ENCODE assay signal across 8 cellular contexts in genomic region chr19:1401138-1401888, GRCh38. TPM values are rescaled to one million over a fixed set of nuclear protein-coding genes. Genes with fewer than 3 reads are reported as not detected.
DNase-seq lines count a peak whose midpoint lies in the region; ATAC-seq and TF ChIP-seq lines count a peak whose summit lies in the region.

Gene GAMT (minus strand): TSS chr19:1401542. CDS start chr19:1401476, 66 bp downstream.

- no peaks in the 10 kb centered on the region for H3K36me3 ChIP-seq in esophagus squamous epithelium
- no peaks in the 10 kb centered on the region for H3K36me3 ChIP-seq in thoracic aorta

- H3K9me3 ChIP-seq in esophagus squamous epithelium (no peaks in the 10 kb centered on the region), thoracic aorta (no peaks in the 10 kb centered on the region)

- H3K4me1 Mint-ChIP-seq in activated T-cell treated with anti-CD3 and anti-CD28 coated beads, Interleukin-2, amount 50 U/mL, for 24 hours (ENCODE audit: low read depth): peaks cover 14% of the 10 kb centered on the region
- H3K4me1 Mint-ChIP-seq in natural killer cell treated with Interleukin-12 subunit alpha and Interleukin-12 subunit beta and Interleukin-15 and Interleukin-18, amount 100 ng/mL, for 72 hours (ENCODE audit: low read depth in 2 of 2): peaks cover 7 to 9% of the 10 kb centered on the region in 2 donors

- peaks cover 31 to 63% (median 31%) of the 10 kb centered on the region in 3 donors for H3K4me1 ChIP-seq in esophagus squamous epithelium
- peaks cover 7 to 40% of the 10 kb centered on the region in 2 donors for H3K4me1 ChIP-seq in thoracic aorta (ENCODE audit: control insufficient read depth in 1 of 2, low read depth in 2 of 2)

- H3K27me3 Mint-ChIP-seq in activated T-cell treated with anti-CD3 and anti-CD28 coated beads, Interleukin-2, amount 50 U/mL, for 24 hours: peaks cover 6% of the 10 kb centered on the region
- H3K27me3 Mint-ChIP-seq in natural killer cell treated with Interleukin-12 subunit alpha and Interleukin-12 subunit beta and Interleukin-15 and Interleukin-18, amount 100 ng/mL, for 72 hours: peaks cover 2 to 8% of the 10 kb centered on the region in 2 donors

- no peak for TF ChIP-seq POLR2A in NB4 (IDR thresholded peaks at IDR 0.05; ENCODE audit: extremely low read depth, insufficient read length)
- no peak for TF ChIP-seq POLR2A in esophagus squamous epithelium (IDR thresholded peaks at IDR 0.05)

- peak within 1 kb of the TSS; percentile 22 for H3K27ac Mint-ChIP-seq in activated T-cell treated with anti-CD3 and anti-CD28 coated beads, Interleukin-2, amount 50 U/mL, for 24 hours
- H3K27ac Mint-ChIP-seq in natural killer cell treated with Interleukin-12 subunit alpha and Interleukin-12 subunit beta and Interleukin-15 and Interleukin-18, amount 100 ng/mL, for 72 hours: no peak within 1 kb of the TSS

- H3K36me3 Mint-ChIP-seq in activated T-cell treated with anti-CD3 and anti-CD28 coated beads, Interleukin-2, amount 50 U/mL, for 24 hours (ENCODE audit: low read depth): peaks cover 8% of the 10 kb centered on the region
- H3K36me3 Mint-ChIP-seq in natural killer cell treated with Interleukin-12 subunit alpha and Interleukin-12 subunit beta and Interleukin-15 and Interleukin-18, amount 100 ng/mL, for 72 hours: no peaks in the 10 kb centered on the region

- no peaks in the 10 kb centered on the region for H3K9me3 Mint-ChIP-seq in activated T-cell treated with anti-CD3 and anti-CD28 coated beads, Interleukin-2, amount 50 U/mL, for 24 hours
- H3K9me3 Mint-ChIP-seq in natural killer cell treated with Interleukin-12 subunit alpha and Interleukin-12 subunit beta and Interleukin-15 and Interleukin-18, amount 100 ng/mL, for 72 hours: no peaks in the 10 kb centered on the region

- intact Hi-C loops in esophagus squamous epithelium (cut with DNase I): loop anchor here (10.0 kb wide), 1 partner anchor 127 kb away; the partner anchor contains the start of gene FAM174C

- peak; percentile 77 for DNase-seq in DMS 273 (lab: John Stamatoyannopoulos, UW; ENCODE audit: unreplicated experiment)
- no peak for DNase-seq in DMS 273 treated with DMSO at 0.1 percent for 48 hours (lab: John Stamatoyannopoulos, UW)
- DNase-seq in NB4 (ENCODE audit: low read depth): peak; percentile 33
- peak; percentile 80 for DNase-seq in activated T-cell treated with anti-CD3 and anti-CD28 coated beads, Interleukin-2, amount 50 U/mL, for 24 hours
- DNase-seq in esophagus squamous epithelium (lab: John Stamatoyannopoulos, UW): no peak
- DNase-seq in natural killer cell treated with Interleukin-12 subunit alpha and Interleukin-12 subunit beta and Interleukin-15 and Interleukin-18, amount 100 ng/mL, for 72 hours (ENCODE audit: low spot score): no peak
- no peak for DNase-seq in thoracic aorta (ENCODE audit: low spot score)

- peak within 1 kb of the TSS; percentile 77 for H3K4me3 Mint-ChIP-seq in activated T-cell treated with anti-CD3 and anti-CD28 coated beads, Interleukin-2, amount 50 U/mL, for 24 hours
- H3K4me3 Mint-ChIP-seq in natural killer cell treated with Interleukin-12 subunit alpha and Interleukin-12 subunit beta and Interleukin-15 and Interleukin-18, amount 100 ng/mL, for 72 hours: peak within 1 kb of the TSS; percentile 34

- no peak for TF ChIP-seq CTCF in NB4 (IDR thresholded peaks at IDR 0.05; ENCODE audit: low read depth, low read length)
- TF ChIP-seq CTCF in esophagus squamous epithelium (IDR thresholded peaks at IDR 0.05): peak; percentile 20 to 56 (median 36)
- peak; percentile 40 for TF ChIP-seq CTCF in thoracic aorta (IDR thresholded peaks at IDR 0.05)

- no peak within 1 kb of the TSS for H3K4me3 ChIP-seq in NB4 (ENCODE audit: low read depth, low read length)
- peak within 1 kb of the TSS; percentile 46 to 83 (median 56) for H3K4me3 ChIP-seq in esophagus squamous epithelium
- peak within 1 kb of the TSS; percentile 73 for H3K4me3 ChIP-seq in thoracic aorta

- H3K27me3 ChIP-seq in esophagus squamous epithelium (peaks cover 0 to 5% (median 0%) of the 10 kb centered on the region in 4 donors), thoracic aorta (replicated peaks; ENCODE audit: insufficient read depth) (no peaks in the 10 kb centered on the region)

- peak within 1 kb of the TSS; percentile 32 to 61 (median 54) for H3K27ac ChIP-seq in esophagus squamous epithelium
- H3K27ac ChIP-seq in thoracic aorta: peak within 1 kb of the TSS in 1 of 2 donors; percentile 7

- peak; percentile 80 to 83 for ATAC-seq in natural killer cell treated with Interleukin-12 subunit alpha and Interleukin-12 subunit beta and Interleukin-15 and Interleukin-18, amount 100 ng/mL, for 72 hours
- ATAC-seq in thoracic aorta (ENCODE audit: insufficient number of reproducible peaks, low FRiP score, low read depth) (no peak), HG03175 (IDR thresholded peaks at IDR 0.05; ENCODE audit: unreplicated experiment) (no peak)

- 0 to 6% methylated on average over 5 to 7 of the region's 87 CpGs for WGBS in esophagus squamous epithelium, 2 donors

RNA-seq across cellular contexts. Expression of gene GAMT, which starts in this region (rescaled TPM):
- total RNA-seq in esophagus squamous epithelium (10 to 100 TPM in 3 of 4 donors, 1 to 10 TPM in 1; 2.4 to 40.0 (median 13.1) TPM), thoracic aorta (10 to 100 TPM; 27.6 to 55.1 TPM)
- total RNA-seq in natural killer cell treated with Interleukin-12 subunit alpha and Interleukin-12 subunit beta and Interleukin-15 and Interleukin-18, amount 100 ng/mL, for 72 hours: 10 to 100 TPM in 1 of 2 donors, 1 to 10 TPM in 1; 5.2 to 15.6 TPM

Comparison
In these comparisons a context has a peak if more than half of its experiments do, and no peak if none do; other contexts are left out.
1. DNase-seq: peak in DMS 273 (single experiment), NB4 (single experiment) and activated T-cell treated with anti-CD3 and anti-CD28 coated beads, Interleukin-2, amount 50 U/mL, for 24 hours (single experiment); none in DMS 273 treated with DMSO at 0.1 percent for 48 hours (single experiment), esophagus squamous epithelium (single experiment), natural killer cell treated with Interleukin-12 subunit alpha and Interleukin-12 subunit beta and Interleukin-15 and Interleukin-18, amount 100 ng/mL, for 72 hours (single experiment) and thoracic aorta (single experiment).
2. ATAC-seq: peak in natural killer cell treated with Interleukin-12 subunit alpha and Interleukin-12 subunit beta and Interleukin-15 and Interleukin-18, amount 100 ng/mL, for 72 hours (2 of 2); none in thoracic aorta (single experiment) and HG03175 (single experiment).